In genomic region chr17:29665480-29665807, GRCh38 we compare ENCODE assay signal across 15 cellular contexts. TPM values are rescaled to one million over a fixed set of nuclear protein-coding genes. Genes with fewer than 3 reads are reported as not detected.
DNase-seq lines count a peak whose midpoint lies in the region; ATAC-seq, FAIRE-seq and TF ChIP-seq lines count a peak whose summit lies in the region.
"Had no signal": no experiment of that assay in that cellular context is flagged by ENCODE, and none has a peak within 500 bp of the region (broad histone marks: within the 10 kb centered on the region; RNA-seq: fewer than 3 reads in every experiment).

No MANE protein-coding gene starts in this region.

- H3K4me2 ChIP-seq in astrocyte (ENCODE audit: low read length) (peak overlapping the region; percentile 38), neural progenitor cell (no peak overlapping the region)

- peak overlapping the region; percentile 78 to 94 (median 82) for H3K27ac Mint-ChIP-seq in CD14-positive monocyte
- no peak overlapping the region for H3K27ac Mint-ChIP-seq in astrocyte (ENCODE audit: unreplicated experiment)
- H3K27ac Mint-ChIP-seq in neural progenitor cell: no peak overlapping the region

- POLR2A ChIA-PET in HEK293 (lab: Yijun Ruan, JAX): no interaction called here

- H4K20me1 ChIP-seq in astrocyte (ENCODE audit: insufficient read depth, low read length) (no peaks in the 10 kb centered on the region), neural progenitor cell (ENCODE audit: low read depth) (no peaks in the 10 kb centered on the region)

- intact Hi-C loops in CD14-positive monocyte (cut with micrococcal nuclease): no loop called here

- H3K9me3 Mint-ChIP-seq in CD14-positive monocyte: peaks cover 0 to 2% (median 0%) of the 10 kb centered on the region in 7 donors
- H3K9me3 Mint-ChIP-seq in astrocyte (ENCODE audit: unreplicated experiment): no peaks in the 10 kb centered on the region
- no peaks in the 10 kb centered on the region for H3K9me3 Mint-ChIP-seq in neural progenitor cell

- H3K4me3 ChIP-seq in HEK293 (ENCODE audit: low read depth, low read length): no peak overlapping the region
- H3K4me3 ChIP-seq in astrocyte (ENCODE audit: insufficient read depth, low read depth, low read length): no peak overlapping the region
- H3K4me3 ChIP-seq in neutrophil (ENCODE audit: low read depth in 1 of 2, low read length in 1 of 2): no peak overlapping the region
- no peak overlapping the region for H3K4me3 ChIP-seq in neural progenitor cell

- no peaks in the 10 kb centered on the region for H3K79me2 ChIP-seq in astrocyte (ENCODE audit: insufficient read depth, low read length)
- H3K79me2 ChIP-seq in neural progenitor cell (ENCODE audit: low read depth): no peaks in the 10 kb centered on the region
- H3K79me2 ChIP-seq: parathyroid adenoma had no signal

- peak overlapping the region; percentile 32 for H3K9ac ChIP-seq in astrocyte (ENCODE audit: low read length)
- no peak overlapping the region for H3K9ac ChIP-seq in neural progenitor cell
- H3K9ac ChIP-seq: parathyroid adenoma had no signal

- no peaks in the 10 kb centered on the region for H3F3A ChIP-seq in neural progenitor cell (ENCODE audit: low read depth)

- TF ChIP-seq CTCF in CD14-positive monocyte (IDR thresholded peaks at IDR 0.05) (no peak), HEK293 (tag by site-specific recombination; IDR thresholded peaks at IDR 0.05) (no peak), astrocyte (IDR thresholded peaks at IDR 0.05; ENCODE audit: insufficient read depth, low read depth, low read length) (no peak), neutrophil (IDR thresholded peaks at IDR 0.05) (no peak), neural progenitor cell (IDR thresholded peaks at IDR 0.05) (no peak)

- no peak overlapping the region for H2AFZ ChIP-seq in astrocyte (ENCODE audit: low read depth, low read length)
- no peak overlapping the region for H2AFZ ChIP-seq in neural progenitor cell (replicated peaks)
- H2AFZ ChIP-seq: parathyroid adenoma had no signal

- H3K27me3 Mint-ChIP-seq in CD14-positive monocyte (ENCODE audit: low read depth in 3 of 3) (no peaks in the 10 kb centered on the region), astrocyte (ENCODE audit: low read depth, unreplicated experiment) (no peaks in the 10 kb centered on the region), neural progenitor cell (ENCODE audit: insufficient read depth, low read depth) (peaks cover 3% of the 10 kb centered on the region)

- ATAC-seq in HG03045 (IDR thresholded peaks at IDR 0.05; ENCODE audit: unreplicated experiment): no peak
- no peak for ATAC-seq in GM18870 (IDR thresholded peaks at IDR 0.05; ENCODE audit: unreplicated experiment)

- H3K36me3 Mint-ChIP-seq in CD14-positive monocyte: peaks cover 62 to 90% of the 10 kb centered on the region in 2 donors
- peaks cover 19% of the 10 kb centered on the region for H3K36me3 Mint-ChIP-seq in astrocyte (ENCODE audit: low read depth, unreplicated experiment)
- H3K36me3 Mint-ChIP-seq in neural progenitor cell: peaks cover 27% of the 10 kb centered on the region

- no peak overlapping the region for H3K4me3 Mint-ChIP-seq in CD14-positive monocyte
- H3K4me3 Mint-ChIP-seq in astrocyte (ENCODE audit: unreplicated experiment): no peak overlapping the region
- H3K4me3 Mint-ChIP-seq in neural progenitor cell: no peak overlapping the region

- CTCF ChIA-PET in HEK293 (lab: Yijun Ruan, JAX): interaction anchor here (0.6 to 1.5 kb wide), 3 partner anchors 26 to 752 kb away, joined by 3 to 6 read pairs (median 3); no protein-coding TSS in a partner anchor

- FAIRE-seq in astrocyte (lab: Jason Lieb, UNC): no peak
- FAIRE-seq: urothelium cell line had no signal

- DNase-seq in CD14-positive monocyte (ENCODE audit: low spot score): no peak
- DNase-seq in astrocyte (ENCODE audit: low read depth): no peak
- DNase-seq in NCI-H524 treated with DMSO at 0.1 percent for 48 hours (lab: John Stamatoyannopoulos, UW): no peak
- no peak for DNase-seq in neural progenitor cell (ENCODE audit: low spot score)
- DNase-seq: central memory CD4-positive, alpha-beta T cell; islet precursor cell; NCI-H1436 treated with DMSO at 0.1 percent for 48 hours; NK-92 treated with Interleukin-12 subunit alpha and Interleukin-12 subunit beta, amount 100 ng/mL, for 24 hours; T-helper 9 cell had no signal

- peaks cover 26 to 30% of the 10 kb centered on the region in 2 experiments for H3K36me3 ChIP-seq in HEK293 (ENCODE audit: control insufficient read depth in 2 of 2, insufficient read depth in 1 of 2, low read length in 2 of 2)
- peaks cover 11% of the 10 kb centered on the region for H3K36me3 ChIP-seq in astrocyte (ENCODE audit: insufficient read depth, low read length)
- H3K36me3 ChIP-seq in neutrophil: peaks cover 100% of the 10 kb centered on the region
- H3K36me3 ChIP-seq in neural progenitor cell: no peaks in the 10 kb centered on the region

- H3K4me1 ChIP-seq in HEK293 (ENCODE audit: control insufficient read depth, insufficient read depth, low read length): no peaks in the 10 kb centered on the region
- peaks cover 15% of the 10 kb centered on the region for H3K4me1 ChIP-seq in astrocyte (ENCODE audit: insufficient read depth, low read length)
- peaks cover 6% of the 10 kb centered on the region in 2 experiments for H3K4me1 ChIP-seq in neutrophil (ENCODE audit: control insufficient read depth in 1 of 2, insufficient read depth in 1 of 2, low read depth in 1 of 2, low read length in 1 of 2)
- H3K4me1 ChIP-seq in neural progenitor cell: peaks cover 8% of the 10 kb centered on the region

- H3K27me3 ChIP-seq in astrocyte (ENCODE audit: insufficient read depth, low read length) (no peaks in the 10 kb centered on the region), neutrophil (no peaks in the 10 kb centered on the region), neural progenitor cell (no peaks in the 10 kb centered on the region)

- H3K4me1 Mint-ChIP-seq in CD14-positive monocyte (peaks cover 23% of the 10 kb centered on the region), astrocyte (ENCODE audit: low read depth, unreplicated experiment) (peaks cover 30% of the 10 kb centered on the region), neural progenitor cell (no peaks in the 10 kb centered on the region)

- H3K9me3 ChIP-seq in HEK293 (ENCODE audit: control insufficient read depth, insufficient read depth, low read depth, low read length) (no peaks in the 10 kb centered on the region), astrocyte (ENCODE audit: insufficient read depth, low read depth, low read length) (no peaks in the 10 kb centered on the region), neutrophil (no peaks in the 10 kb centered on the region), neural progenitor cell (ENCODE audit: low read depth) (no peaks in the 10 kb centered on the region)

- no peak overlapping the region for H3K27ac ChIP-seq in HEK293 (ENCODE audit: extremely low read depth, low read depth, low read length)
- peak overlapping the region; percentile 64 for H3K27ac ChIP-seq in astrocyte (ENCODE audit: low read depth, low read length)
- peak overlapping the region; percentile 65 for H3K27ac ChIP-seq in neutrophil
- no peak overlapping the region for H3K27ac ChIP-seq in neural progenitor cell
- H3K27ac ChIP-seq: parathyroid adenoma had no signal

TF ChIP-seq in HEK293, 187 proteins besides CTCF, POLR2A, EP300 and RAD21:
- no peak for TF ChIP-seq BCL11A (tag by site-specific recombination; IDR thresholded peaks at IDR 0.05; ENCODE audit: low read depth)
- TF ChIP-seq ZNF214 (tag by site-specific recombination; IDR thresholded peaks at IDR 0.05; ENCODE audit: borderline replicate concordance): peak; percentile 68; the same call in 1 of the 2 replicates

RNA-seq across cellular contexts. Expression of gene CORO6, which starts 42.7 kb away (rescaled TPM):
- polyA plus RNA-seq in CD14-positive monocyte: not detected
- total RNA-seq in astrocyte: 8.9 and 9.5 TPM in 2 replicates
- total RNA-seq in neural progenitor cell (ENCODE audit: low replicate concordance): 3.9 and 6.2 TPM in 2 replicates

Comparison
In these comparisons a context has a peak if more than half of its experiments do, and no peak if none do; other contexts are left out.
1. H3K27ac Mint-ChIP-seq: peak in CD14-positive monocyte (7 of 7); none in astrocyte (single experiment) and neural progenitor cell (single experiment).
2. H3K27ac ChIP-seq: peak in astrocyte (single experiment) and neutrophil (single experiment); none in HEK293 (single experiment) and neural progenitor cell (single experiment).